In the genomic region with DNA sequence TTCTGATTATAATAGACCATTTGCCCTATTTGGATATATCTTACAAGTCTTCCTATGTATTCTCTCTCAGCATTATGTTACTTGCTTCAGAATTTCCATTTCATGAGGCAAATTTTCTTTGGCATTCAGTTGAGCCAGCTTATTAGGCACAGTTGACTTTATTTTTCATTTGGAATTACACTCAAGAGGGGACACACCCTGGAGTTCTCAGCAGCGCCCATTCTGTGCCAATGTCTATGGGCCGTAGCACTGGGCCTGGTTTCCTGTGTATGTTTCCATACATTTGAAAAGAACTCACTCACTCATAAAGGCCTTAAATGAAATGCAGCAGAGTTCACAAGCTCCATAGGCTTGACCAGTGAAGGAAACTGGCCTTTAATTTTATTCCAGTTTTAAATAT, we compare ENCODE assay signal across 30 cellular contexts.
"Had no signal": no experiment of that assay in that cellular context is flagged by ENCODE, and none has a peak within 500 bp of the region (broad histone marks: within the 10 kb centered on the region; RNA-seq: fewer than 3 reads in every experiment).

No MANE protein-coding gene starts in this region.

- H3K27ac Mint-ChIP-seq: activated CD4-positive, alpha-beta memory T cell treated with anti-CD3 and anti-CD28 coated beads for 36 hours; activated CD4-positive, alpha-beta T cell treated with anti-CD3 and anti-CD28 coated beads, Interleukin-2, amount 10 ng/mL, durations not matched to agents 24 days and 14 days; activated naive CD4-positive, alpha-beta T cell treated with anti-CD3 and anti-CD28 coated beads for 36 hours; activated naive CD8-positive, alpha-beta T cell treated with anti-CD3 and anti-CD28 coated beads for 36 hours; activated T-helper 17 cell treated with anti-CD3 and anti-CD28 coated beads, Interleukin-2, amount 50 U/mL, for 72 hours; T-helper 1 cell treated with Interleukin-12 subunit alpha and Interleukin-12 subunit beta and Interleukin-4 antibody, amounts not matched to agents 30 μg/mL and 1 μg/mL, for 36 hours had no signal

- H3K27me3 ChIP-seq: adrenal gland, Peyer's patch, SJCRH30 had no signal

- H3K27ac ChIP-seq: adrenal gland, Peyer's patch, RWPE1, SJCRH30 had no signal

- H3K9me2 ChIP-seq: SK-N-SH had no signal

- H3K4me2 ChIP-seq: SK-N-SH had no signal

- H3K27me3 Mint-ChIP-seq: activated CD4-positive, alpha-beta memory T cell treated with anti-CD3 and anti-CD28 coated beads for 36 hours; activated CD4-positive, alpha-beta T cell treated with anti-CD3 and anti-CD28 coated beads, Interleukin-2, amount 10 ng/mL, durations not matched to agents 24 days and 14 days; activated naive CD8-positive, alpha-beta T cell treated with anti-CD3 and anti-CD28 coated beads for 36 hours; activated T-helper 17 cell treated with anti-CD3 and anti-CD28 coated beads, Interleukin-2, amount 50 U/mL, for 72 hours had no signal

- ATAC-seq: activated T-cell treated with anti-CD3 and anti-CD28 coated beads, Interleukin-2, amount 50 U/mL, for 4 hours; activated T-helper 17 cell treated with anti-CD3 and anti-CD28 coated beads, Interleukin-2, amount 50 U/mL, for 72 hours had no signal

- H3K9me3 ChIP-seq: adrenal gland, Peyer's patch, SJCRH30, SK-N-SH had no signal

- H3K36me3 Mint-ChIP-seq: WTC11 had no signal

- DNase-seq: activated CD4-positive, alpha-beta memory T cell treated with anti-CD3 and anti-CD28 coated beads for 36 hours; activated CD4-positive, alpha-beta T cell treated with anti-CD3 and anti-CD28 coated beads, Interleukin-2, amount 10 ng/mL, durations not matched to agents 24 days and 14 days; activated CD4-positive, CD25-positive, alpha-beta regulatory T cell treated with anti-CD3 and anti-CD28 coated beads, Interleukin-2, amount 50 U/mL, for 72 hours; activated CD8-positive, alpha-beta memory T cell treated with anti-CD3 and anti-CD28 coated beads for 24 hours; activated gamma-delta T cell; activated naive CD4-positive, alpha-beta T cell treated with anti-CD3 and anti-CD28 coated beads for 36 hours; activated naive CD8-positive, alpha-beta T cell treated with anti-CD3 and anti-CD28 coated beads for 36 hours; activated T-cell treated with anti-CD3 and anti-CD28 coated beads, Interleukin-2, amount 50 U/mL, for 4 hours; adrenal gland; anterior cingulate cortex; caudate nucleus; IMR-90; KBM-7; NCI-H1092; NCI-H1417; NCI-H2029; NCI-H2107; NCI-H345; NCI-H510A; NCI-H526 treated with DMSO at 0.1 percent for 48 hours; NCI-H82; Peyer's patch; Right ventricle myocardium superior; SJCRH30; SK-N-SH; T-helper 9 cell had no signal

- H3K4me1 ChIP-seq: adrenal gland, Peyer's patch had no signal

- H3K4me3 Mint-ChIP-seq: activated CD4-positive, alpha-beta memory T cell treated with anti-CD3 and anti-CD28 coated beads for 36 hours; activated CD4-positive, alpha-beta T cell treated with anti-CD3 and anti-CD28 coated beads, Interleukin-2, amount 10 ng/mL, durations not matched to agents 24 days and 14 days; activated naive CD4-positive, alpha-beta T cell treated with anti-CD3 and anti-CD28 coated beads for 36 hours; activated naive CD8-positive, alpha-beta T cell treated with anti-CD3 and anti-CD28 coated beads for 36 hours; activated T-cell treated with anti-CD3 and anti-CD28 coated beads, Interleukin-2, amount 50 U/mL, for 4 hours; activated T-helper 17 cell treated with anti-CD3 and anti-CD28 coated beads, Interleukin-2, amount 50 U/mL, for 72 hours; T-helper 1 cell treated with Interleukin-12 subunit alpha and Interleukin-12 subunit beta and Interleukin-4 antibody, amounts not matched to agents 30 μg/mL and 1 μg/mL, for 36 hours; WTC11 had no signal

- H3K9ac ChIP-seq: SK-N-SH had no signal

- H3K9me3 Mint-ChIP-seq: activated CD4-positive, alpha-beta memory T cell treated with anti-CD3 and anti-CD28 coated beads for 36 hours; activated CD4-positive, alpha-beta T cell treated with anti-CD3 and anti-CD28 coated beads, Interleukin-2, amount 10 ng/mL, durations not matched to agents 24 days and 14 days; activated naive CD4-positive, alpha-beta T cell treated with anti-CD3 and anti-CD28 coated beads for 36 hours; activated naive CD8-positive, alpha-beta T cell treated with anti-CD3 and anti-CD28 coated beads for 36 hours; activated T-cell treated with anti-CD3 and anti-CD28 coated beads, Interleukin-2, amount 50 U/mL, for 4 hours; activated T-helper 17 cell treated with anti-CD3 and anti-CD28 coated beads, Interleukin-2, amount 50 U/mL, for 72 hours; T-helper 1 cell treated with Interleukin-12 subunit alpha and Interleukin-12 subunit beta and Interleukin-4 antibody, amounts not matched to agents 30 μg/mL and 1 μg/mL, for 36 hours; WTC11 had no signal

- H3K4me3 ChIP-seq: adrenal gland, Peyer's patch, SJCRH30 had no signal

- H3K36me3 ChIP-seq: adrenal gland, Peyer's patch, SJCRH30 had no signal
